In genomic region chr2:145745387-145745721, GRCh38 we compare ENCODE assay signal across 7 cellular contexts.
DNase-seq lines count a peak whose midpoint lies in the region; ATAC-seq and TF ChIP-seq lines count a peak whose summit lies in the region.
"Not testable (repeated sequence)": the region's sequence is repeated elsewhere in the genome, so short reads cannot be mapped to it uniquely, and the experiment has no call there.

No MANE protein-coding gene starts in this region.

- H4K20me1 ChIP-seq in BLaER1 treated with 17β-estradiol and CSF1 and Interleukin-3, amounts not matched to agents 10 nM and 100 nM; OCI-LY3 (ENCODE audit: insufficient read depth, low read length); smooth muscle cell (ENCODE audit: low read depth): not testable (repeated sequence)

- H3K4me1 ChIP-seq in BLaER1 treated with 17β-estradiol and CSF1 and Interleukin-3, amounts not matched to agents 10 nM and 100 nM = peaks cover 46 to 89% (median 64%) of the 10 kb centered on the region in 10 experiments
- H3K4me1 ChIP-seq in OCI-LY3 (ENCODE audit: low read length) = peaks cover 86% of the 10 kb centered on the region
- H3K4me1 ChIP-seq in mesenchymal stem cell (ENCODE audit: control insufficient read depth, insufficient read depth, low read depth, low read length); smooth muscle cell (ENCODE audit: low read depth): not testable (repeated sequence)

- H4K8ac ChIP-seq in mesenchymal stem cell (ENCODE audit: low read length) = not testable (repeated sequence)

- H3K27me3 ChIP-seq in BLaER1 treated with 17β-estradiol and CSF1 and Interleukin-3, amounts not matched to agents 10 nM and 100 nM; mesenchymal stem cell (ENCODE audit: control insufficient read depth in 1 of 2, insufficient read depth in 1 of 2, low read length in 2 of 2); smooth muscle cell (ENCODE audit: low read depth): not testable (repeated sequence)
- H3K27me3 ChIP-seq in OCI-LY3 (ENCODE audit: low read depth, low read length) = peaks cover 19% of the 10 kb centered on the region

- CTCF ChIA-PET in activated CD4-positive, alpha-beta T cell treated with anti-CD3 and anti-CD28 coated beads for 36 hours (lab: Charles Lee) = not testable (repeated sequence)
- CTCF ChIA-PET in MCF 10A (lab: Yijun Ruan, JAX) = interaction anchor here (0.7 kb wide), 1 partner anchor 1103 kb away, joined by 3 read pairs; no protein-coding TSS in a partner anchor

- H3K79me1 ChIP-seq in mesenchymal stem cell (replicated peaks; ENCODE audit: low read length, poor library complexity, severe bottlenecking) = not testable (repeated sequence)

- DNase-seq in HK-2 (ENCODE audit: unreplicated experiment) = peak; percentile 11
- peak; percentile 4 for DNase-seq in activated CD4-positive, alpha-beta T cell treated with anti-CD3 and anti-CD28 coated beads for 36 hours
- not testable (repeated sequence) for DNase-seq in MCF 10A (ENCODE audit: unreplicated experiment); mesenchymal stem cell; smooth muscle cell (lab: John Stamatoyannopoulos, UW; ENCODE audit: unreplicated experiment)

- not testable (repeated sequence) for H3K36me3 Mint-ChIP-seq in activated CD4-positive, alpha-beta T cell treated with anti-CD3 and anti-CD28 coated beads for 36 hours (ENCODE audit: low read depth); MCF 10A (ENCODE audit: insufficient read depth, unreplicated experiment)

- TF ChIP-seq CTCF in OCI-LY3 (IDR thresholded peaks at IDR 0.05; ENCODE audit: low read depth, low read length); MCF 10A (IDR thresholded peaks at IDR 0.05; ENCODE audit: unreplicated experiment); smooth muscle cell (IDR thresholded peaks at IDR 0.05; ENCODE audit: borderline replicate concordance, insufficient read depth, poor library complexity, severe bottlenecking): not testable (repeated sequence)

- not testable (repeated sequence) for H3K4me3 Mint-ChIP-seq in activated CD4-positive, alpha-beta T cell treated with anti-CD3 and anti-CD28 coated beads for 36 hours; MCF 10A (ENCODE audit: unreplicated experiment)

- WGBS in mesenchymal stem cell = 87% methylated on average over 3 of the region's 4 CpGs
- 29% methylated on average over 4 of the region's 4 CpGs for WGBS in smooth muscle cell (ENCODE audit: low lambda C conversion rate)

- not testable (repeated sequence) for H2AK5ac ChIP-seq in mesenchymal stem cell (ENCODE audit: low read length, severe bottlenecking)

- BruUV-seq in MCF 10A (replicated peaks; lab: Mats Ljungman, UMichigan) = not testable (repeated sequence)

- H3K36me3 ChIP-seq in BLaER1 treated with 17β-estradiol and CSF1 and Interleukin-3, amounts not matched to agents 10 nM and 100 nM; OCI-LY3 (replicated peaks; ENCODE audit: low read depth, low read length); mesenchymal stem cell (ENCODE audit: control insufficient read depth in 1 of 2, insufficient read depth in 2 of 2, low read depth in 1 of 2, low read length in 2 of 2); smooth muscle cell (ENCODE audit: low read depth): not testable (repeated sequence)

- not testable (repeated sequence) for H2BK12ac ChIP-seq in mesenchymal stem cell (ENCODE audit: low read length in 2 of 2)

- H3K4me1 Mint-ChIP-seq in activated CD4-positive, alpha-beta T cell treated with anti-CD3 and anti-CD28 coated beads for 36 hours = peaks cover 18% of the 10 kb centered on the region
- not testable (repeated sequence) for H3K4me1 Mint-ChIP-seq in MCF 10A (ENCODE audit: insufficient read depth, unreplicated experiment)

- not testable (repeated sequence) for ATAC-seq in activated CD4-positive, alpha-beta T cell treated with anti-CD3 and anti-CD28 coated beads for 36 hours

- H3K27ac Mint-ChIP-seq in activated CD4-positive, alpha-beta T cell treated with anti-CD3 and anti-CD28 coated beads for 36 hours = not testable (repeated sequence)
- H3K27ac Mint-ChIP-seq in MCF 10A (ENCODE audit: low read depth, unreplicated experiment) = peak overlapping the region; percentile 1

- not testable (repeated sequence) for H2BK15ac ChIP-seq in mesenchymal stem cell (ENCODE audit: low read depth, poor library complexity, severe bottlenecking)

- H2BK5ac ChIP-seq in mesenchymal stem cell (ENCODE audit: low read depth, low read length, poor library complexity, severe bottlenecking) = not testable (repeated sequence)

- intact Hi-C loops in activated CD4-positive, alpha-beta T cell treated with anti-CD3 and anti-CD28 coated beads for 36 hours (cut with DNase I, micrococcal nuclease) = loop anchor here in 1 of 2 experiments (10.0 kb wide), 1 partner anchor 331 kb away; no protein-coding TSS in a partner anchor
- intact Hi-C loops in MCF 10A (cut with micrococcal nuclease) = not testable (repeated sequence)

- peak overlapping the region; percentile 61 to 87 (median 80) for H3K4me2 ChIP-seq in BLaER1 treated with 17β-estradiol and CSF1 and Interleukin-3, amounts not matched to agents 10 nM and 100 nM
- H3K4me2 ChIP-seq in OCI-LY3 (ENCODE audit: low read length) = peak overlapping the region; percentile 65
- H3K4me2 ChIP-seq in mesenchymal stem cell (ENCODE audit: low read length, poor library complexity, severe bottlenecking); smooth muscle cell: not testable (repeated sequence)

- peak overlapping the region in 8 of 11 experiments; percentile 32 to 74 (median 66); a peak in 13 of 22 replicates for H3K27ac ChIP-seq in BLaER1 treated with 17β-estradiol and CSF1 and Interleukin-3, amounts not matched to agents 10 nM and 100 nM
- H3K27ac ChIP-seq in OCI-LY3 (ENCODE audit: low read length) = peak overlapping the region; percentile 58; the same call in 1 of the 2 replicates
- peak overlapping the region; percentile 16 for H3K27ac ChIP-seq in mesenchymal stem cell (ENCODE audit: low read length, poor library complexity, severe bottlenecking)
- peak overlapping the region; percentile 70 for H3K27ac ChIP-seq in smooth muscle cell (ENCODE audit: low read depth)

- not testable (repeated sequence) for H3K14ac ChIP-seq in mesenchymal stem cell (ENCODE audit: low read length in 2 of 2)

- H3K9me3 Mint-ChIP-seq in activated CD4-positive, alpha-beta T cell treated with anti-CD3 and anti-CD28 coated beads for 36 hours (ENCODE audit: low read depth); MCF 10A (ENCODE audit: unreplicated experiment): not testable (repeated sequence)

- H3K9me3 ChIP-seq in BLaER1 treated with 17β-estradiol and CSF1 and Interleukin-3, amounts not matched to agents 10 nM and 100 nM (replicated peaks in 1 of 11); OCI-LY3 (ENCODE audit: insufficient read depth, low read length); mesenchymal stem cell (ENCODE audit: control insufficient read depth, low read length); smooth muscle cell (replicated peaks; ENCODE audit: low read depth): not testable (repeated sequence)

- not testable (repeated sequence) for H2AFZ ChIP-seq in OCI-LY3 (ENCODE audit: low read depth, low read length); mesenchymal stem cell (ENCODE audit: low read depth, low read length); smooth muscle cell (ENCODE audit: low read depth)

- not testable (repeated sequence) for H3K79me2 ChIP-seq in OCI-LY3 (ENCODE audit: low read length); smooth muscle cell (ENCODE audit: low read depth)

- not testable (repeated sequence) for H3F3A ChIP-seq in smooth muscle cell (ENCODE audit: low read depth)

- peak overlapping the region in 4 of 11 experiments; percentile 19 to 45 (median 30); a peak in 4 of 22 replicates for H3K9ac ChIP-seq in BLaER1 treated with 17β-estradiol and CSF1 and Interleukin-3, amounts not matched to agents 10 nM and 100 nM
- not testable (repeated sequence) for H3K9ac ChIP-seq in OCI-LY3 (ENCODE audit: low read length); mesenchymal stem cell (ENCODE audit: low read length); smooth muscle cell (ENCODE audit: low read depth)

- not testable (repeated sequence) for H2BK120ac ChIP-seq in mesenchymal stem cell (ENCODE audit: low read depth, low read length)

- H3K27me3 Mint-ChIP-seq in activated CD4-positive, alpha-beta T cell treated with anti-CD3 and anti-CD28 coated beads for 36 hours; MCF 10A (ENCODE audit: insufficient read depth, unreplicated experiment): not testable (repeated sequence)

- not testable (repeated sequence) for H4K91ac ChIP-seq in mesenchymal stem cell (ENCODE audit: low read length)

- H3K4me3 ChIP-seq in BLaER1 treated with 17β-estradiol and CSF1 and Interleukin-3, amounts not matched to agents 10 nM and 100 nM; mesenchymal stem cell (ENCODE audit: insufficient read depth in 1 of 2, low read depth in 1 of 2, low read length in 2 of 2); smooth muscle cell: not testable (repeated sequence)
- peak overlapping the region; percentile 42; the same call in 1 of the 2 replicates for H3K4me3 ChIP-seq in OCI-LY3 (ENCODE audit: low read length)

- POLR2A ChIA-PET in activated CD4-positive, alpha-beta T cell treated with anti-CD3 and anti-CD28 coated beads for 36 hours (lab: Charles Lee); MCF 10A (lab: Yijun Ruan, JAX): not testable (repeated sequence)

- not testable (repeated sequence) for H3K23ac ChIP-seq in mesenchymal stem cell (ENCODE audit: low read length in 2 of 2)

- H3K4ac ChIP-seq in mesenchymal stem cell (ENCODE audit: low read depth in 1 of 2, low read length in 2 of 2) = not testable (repeated sequence)

- H3K18ac ChIP-seq in mesenchymal stem cell (ENCODE audit: low read depth in 1 of 2, low read length in 2 of 2) = peak overlapping the region in 1 of 2 experiments; percentile 21

Comparison
In these comparisons a context has a peak if more than half of its experiments do, and no peak if none do; other contexts are left out.
1. H3K27ac ChIP-seq: peak in every context shown above with its lines; median percentile 70 in smooth muscle cell; 66 in BLaER1 treated with 17β-estradiol and CSF1 and Interleukin-3, amounts not matched to agents 10 nM and 100 nM; 58 in OCI-LY3; 16 in mesenchymal stem cell.